ENCODE assay signal across 16 cellular contexts in genomic region chr5:74285876-74286275, GRCh38.
"Had no signal": no experiment of that assay in that cellular context is flagged by ENCODE, and none has a peak within 500 bp of the region (broad histone marks: within the 10 kb centered on the region; RNA-seq: fewer than 3 reads in every experiment).

No MANE protein-coding gene starts in this region.

- H3K4me1 ChIP-seq: spleen had no signal

- ATAC-seq: lower lobe of right lung had no signal

- DNase-seq: activated CD4-positive, alpha-beta T cell treated with anti-CD3 and anti-CD28 coated beads, Interleukin-2, amount 50 U/mL, for 48 hours; activated naive CD4-positive, alpha-beta T cell treated with anti-CD3 and anti-CD28 coated beads, Interleukin-2, amount 10 ng/mL, durations not matched to agents 7 days and 5 days; activated T-cell treated with anti-CD3 and anti-CD28 coated beads, Interleukin-2, amount 50 U/mL, for 1 hour; esophagus squamous epithelium; lower lobe of right lung; naive B cell; ovary; sigmoid colon; spleen; stomach; WERI-Rb-1 had no signal

- H3K27ac Mint-ChIP-seq: activated naive CD4-positive, alpha-beta T cell treated with anti-CD3 and anti-CD28 coated beads, Interleukin-2, amount 10 ng/mL, durations not matched to agents 7 days and 5 days; activated T-helper 2 cell treated with anti-CD3 and anti-CD28 coated beads, Interferon-gamma antibody, Interleukin-2, Interleukin-4, amounts not matched to agents 10 μg/mL and 5 μg/mL and 100 μg/mL, durations not matched to agents 14 hours and 24 hours and 36 hours; mesothelial cell of epicardium; naive B cell had no signal

- H3K36me3 Mint-ChIP-seq: activated naive CD4-positive, alpha-beta T cell treated with anti-CD3 and anti-CD28 coated beads, Interleukin-2, amount 10 ng/mL, durations not matched to agents 7 days and 5 days; mesothelial cell of epicardium; naive B cell had no signal

- FAIRE-seq: astrocyte, colon had no signal

- H3K4me1 Mint-ChIP-seq: activated naive CD4-positive, alpha-beta T cell treated with anti-CD3 and anti-CD28 coated beads, Interleukin-2, amount 10 ng/mL, durations not matched to agents 7 days and 5 days; naive B cell had no signal

- H3K36me3 ChIP-seq: cardiac muscle cell, esophagus squamous epithelium, lower lobe of right lung, ovary, sigmoid colon, spleen, stomach, WERI-Rb-1 had no signal

- H3K9me3 ChIP-seq: esophagus squamous epithelium, lower lobe of right lung, ovary, sigmoid colon, spleen, stomach had no signal

- H3K27ac ChIP-seq: cardiac muscle cell, esophagus squamous epithelium, lower lobe of right lung, ovary, sigmoid colon, spleen, stomach, WERI-Rb-1 had no signal

- H3K27me3 ChIP-seq: cardiac muscle cell, esophagus squamous epithelium, ovary, sigmoid colon, spleen, stomach had no signal

- H3K4me3 ChIP-seq: cardiac muscle cell, esophagus squamous epithelium, lower lobe of right lung, ovary, sigmoid colon, spleen, stomach had no signal

- H3K9me3 Mint-ChIP-seq: activated naive CD4-positive, alpha-beta T cell treated with anti-CD3 and anti-CD28 coated beads, Interleukin-2, amount 10 ng/mL, durations not matched to agents 7 days and 5 days; activated T-helper 2 cell treated with anti-CD3 and anti-CD28 coated beads, Interferon-gamma antibody, Interleukin-2, Interleukin-4, amounts not matched to agents 10 μg/mL and 5 μg/mL and 100 μg/mL, durations not matched to agents 14 hours and 24 hours and 36 hours; mesothelial cell of epicardium; naive B cell had no signal

- H3K4me3 Mint-ChIP-seq: activated naive CD4-positive, alpha-beta T cell treated with anti-CD3 and anti-CD28 coated beads, Interleukin-2, amount 10 ng/mL, durations not matched to agents 7 days and 5 days; mesothelial cell of epicardium; naive B cell had no signal
